In the genomic region with DNA sequence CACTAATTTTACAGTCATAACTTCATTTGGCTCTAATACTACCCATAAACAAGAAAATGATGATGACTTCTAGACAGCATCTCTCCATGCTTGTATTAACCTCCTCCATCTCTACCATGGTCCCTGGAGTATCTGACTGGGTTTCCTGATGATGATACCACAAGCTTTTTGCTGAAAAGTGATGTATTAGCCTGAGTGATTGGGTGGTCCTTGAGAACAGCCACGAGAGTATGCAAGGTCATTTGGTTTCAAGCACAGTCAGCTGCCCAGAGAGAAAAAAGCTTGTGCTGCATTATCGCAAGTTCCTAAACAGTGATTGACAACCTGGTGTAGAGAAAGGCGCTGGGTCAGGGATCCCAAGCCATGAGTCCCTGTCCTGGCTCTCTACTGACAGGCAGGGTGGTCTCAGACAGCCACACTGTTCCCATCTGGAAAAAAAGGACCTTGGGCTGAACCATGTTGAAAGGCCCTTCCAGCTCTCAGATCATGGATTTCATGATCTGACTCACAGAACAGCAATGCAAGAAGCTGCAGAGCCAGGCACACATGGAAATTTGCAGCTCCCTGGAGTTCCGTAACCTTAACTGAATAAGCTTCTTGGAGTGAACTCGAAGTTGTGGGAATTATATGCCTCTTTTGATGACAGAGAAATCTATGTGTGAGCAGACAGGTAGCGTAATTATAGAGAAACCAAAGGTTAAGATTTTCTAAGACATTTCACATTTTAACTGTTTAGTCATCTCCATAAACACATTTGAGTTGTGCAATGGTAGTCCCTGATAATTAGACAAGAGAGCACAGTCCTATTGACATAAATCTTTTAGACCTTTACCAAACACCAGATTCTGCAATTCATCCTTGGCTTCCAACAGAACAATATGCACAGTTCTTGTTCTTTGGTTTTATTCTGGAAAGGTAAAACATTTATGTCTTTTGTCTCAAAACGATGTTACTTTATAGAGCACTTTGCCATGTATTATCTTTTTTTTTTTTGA, we compare ENCODE assay signal across 16 cellular contexts. TPM values are rescaled to one million over a fixed set of nuclear protein-coding genes. Genes with fewer than 3 reads are reported as not detected.
DNase-seq lines count a peak whose midpoint lies in the region; ATAC-seq, FAIRE-seq and TF ChIP-seq lines count a peak whose summit lies in the region.
"Had no signal": no experiment of that assay in that cellular context is flagged by ENCODE, and none has a peak within 500 bp of the region (broad histone marks: within the 10 kb centered on the region; RNA-seq: fewer than 3 reads in every experiment).

No MANE protein-coding gene starts in this region.

- H3K27me3 ChIP-seq in bronchial epithelial cell (ENCODE audit: control insufficient read depth, insufficient read depth, low read length) = no peaks in the 10 kb centered on the region
- peaks cover 12 to 22% of the 10 kb centered on the region in 2 experiments for H3K27me3 ChIP-seq in mesenchymal stem cell (ENCODE audit: control insufficient read depth in 1 of 2, insufficient read depth in 1 of 2, low read length in 2 of 2)
- H3K27me3 ChIP-seq: BE2C had no signal

- H2AFZ ChIP-seq in mesenchymal stem cell (ENCODE audit: low read depth, low read length) = no peak overlapping the region

- no peak overlapping the region for H3K14ac ChIP-seq in mesenchymal stem cell (ENCODE audit: low read length in 2 of 2)

- TF ChIP-seq POLR2A in GM12891 (IDR thresholded peaks at IDR 0.05; ENCODE audit: low read depth, low read length) = no peak

- H3K18ac ChIP-seq in mesenchymal stem cell (ENCODE audit: low read depth in 1 of 2, low read length in 2 of 2) = no peak overlapping the region

- FAIRE-seq in bronchial epithelial cell (lab: Jason Lieb, UNC) (no peak), GM12891 (lab: Jason Lieb, UNC) (no peak)
- FAIRE-seq: urothelium cell line had no signal

- WGBS in mesenchymal stem cell = 40% methylated on average over 6 of the region's 7 CpGs

- no peak overlapping the region for H2BK15ac ChIP-seq in mesenchymal stem cell (ENCODE audit: low read depth, poor library complexity, severe bottlenecking)

- H3K4me1 ChIP-seq in mesenchymal stem cell (ENCODE audit: control insufficient read depth, insufficient read depth, low read depth, low read length) = no peaks in the 10 kb centered on the region
- H3K4me1 ChIP-seq: BE2C, left ventricle myocardium inferior had no signal

- no peak overlapping the region for H2BK120ac ChIP-seq in mesenchymal stem cell (ENCODE audit: low read depth, low read length)

- TF ChIP-seq CTCF in AG04449 (IDR thresholded peaks at IDR 0.05; ENCODE audit: insufficient read depth, low read length, missing control alignments) = no peak
- TF ChIP-seq CTCF in bronchial epithelial cell (IDR thresholded peaks at IDR 0.05; ENCODE audit: insufficient read depth, low read length, severe bottlenecking) = no peak

- H3K4ac ChIP-seq in mesenchymal stem cell (ENCODE audit: low read depth in 1 of 2, low read length in 2 of 2) = no peak overlapping the region

- no peak overlapping the region for H4K91ac ChIP-seq in mesenchymal stem cell (ENCODE audit: low read length)

- CTCF ChIA-PET in AG04449 (lab: Yijun Ruan, JAX) = interaction anchor here (0.6 to 8.0 kb wide), 3 partner anchors 13 to 261 kb away, joined by 5 to 64 read pairs (median 7); no protein-coding TSS in a partner anchor

- no peak overlapping the region for H2BK12ac ChIP-seq in mesenchymal stem cell (ENCODE audit: low read length in 2 of 2)

- DNase-seq in AG04449 (ENCODE audit: low read depth, low spot score) = peak; percentile 41
- DNase-seq in HS-5 (ENCODE audit: low read depth) = peak; percentile 53
- peak; percentile 42 for DNase-seq in bronchial epithelial cell (ENCODE audit: low read depth)
- DNase-seq in mesenchymal stem cell = peak; percentile 89
- DNase-seq in DMS 273 treated with DMSO at 0.1 percent for 48 hours (lab: John Stamatoyannopoulos, UW) = no peak
- no peak for DNase-seq in GM12891 (ENCODE audit: insufficient read length, low spot score)
- DNase-seq in AML-193 (lab: John Stamatoyannopoulos, UW) = no peak
- DNase-seq: activated CD8-positive, alpha-beta T cell treated with anti-CD3 and anti-CD28 coated beads for 36 hours; activated naive CD4-positive, alpha-beta T cell treated with anti-CD3 and anti-CD28 coated beads for 36 hours; BE2C; GDM1; left ventricle myocardium inferior; NCI-H2107; stimulated activated CD4-positive, alpha-beta T cell treated with anti-CD3 and anti-CD28 coated beads, Interleukin-15, amount 100 ng/mL, for 24 hours had no signal

- no peak overlapping the region for H3K23ac ChIP-seq in mesenchymal stem cell (ENCODE audit: low read length in 2 of 2)

- no peaks in the 10 kb centered on the region for H3K36me3 ChIP-seq in bronchial epithelial cell (ENCODE audit: control insufficient read depth, insufficient read depth, low read length)
- H3K36me3 ChIP-seq in mesenchymal stem cell (ENCODE audit: control insufficient read depth in 1 of 2, insufficient read depth in 2 of 2, low read depth in 1 of 2, low read length in 2 of 2) = no peaks in the 10 kb centered on the region
- H3K36me3 ChIP-seq: BE2C, left ventricle myocardium inferior had no signal

- H3K79me1 ChIP-seq in mesenchymal stem cell (replicated peaks; ENCODE audit: low read length, poor library complexity, severe bottlenecking) = no peaks in the 10 kb centered on the region

- H3K4me3 ChIP-seq in AG04449 (ENCODE audit: low read depth, low read length) (no peak overlapping the region), bronchial epithelial cell (ENCODE audit: low read depth, low read length) (no peak overlapping the region), mesenchymal stem cell (ENCODE audit: insufficient read depth in 1 of 2, low read depth in 1 of 2, low read length in 2 of 2) (peak overlapping the region in 1 of 2 experiments; percentile 35)
- H3K4me3 ChIP-seq: left ventricle myocardium inferior had no signal

- H2AK5ac ChIP-seq in mesenchymal stem cell (ENCODE audit: low read length, severe bottlenecking) = no peak overlapping the region

- H3K9ac ChIP-seq in mesenchymal stem cell (ENCODE audit: low read length) = peak overlapping the region; percentile 35

- H3K4me2 ChIP-seq in mesenchymal stem cell (ENCODE audit: low read length, poor library complexity, severe bottlenecking) = no peak overlapping the region

- no peak for ATAC-seq in HG02588 (IDR thresholded peaks at IDR 0.05; ENCODE audit: unreplicated experiment)
- ATAC-seq: activated CD8-positive, alpha-beta T cell treated with anti-CD3 and anti-CD28 coated beads for 36 hours had no signal

- H2BK5ac ChIP-seq in mesenchymal stem cell (ENCODE audit: low read depth, low read length, poor library complexity, severe bottlenecking) = no peak overlapping the region

- POLR2A ChIA-PET in AG04449 (lab: Yijun Ruan, JAX) = interaction anchor here (0.6 to 1.2 kb wide), 2 partner anchors 453 to 482 kb away, joined by 3 to 4 read pairs; no protein-coding TSS in a partner anchor

- H3K9me3 ChIP-seq in mesenchymal stem cell (ENCODE audit: control insufficient read depth, low read length) = no peaks in the 10 kb centered on the region
- H3K9me3 ChIP-seq: BE2C, left ventricle myocardium inferior had no signal

- no peak overlapping the region for H4K8ac ChIP-seq in mesenchymal stem cell (ENCODE audit: low read length)

- no peak overlapping the region for H3K27ac ChIP-seq in mesenchymal stem cell (ENCODE audit: low read length, poor library complexity, severe bottlenecking)
- H3K27ac ChIP-seq: left ventricle myocardium inferior had no signal

TF ChIP-seq in GM12891, 5 proteins besides CTCF, POLR2A, EP300 and RAD21:
- TF ChIP-seq TAF1 (IDR thresholded peaks at IDR 0.05; ENCODE audit: low read depth, low read length) (no peak), SPI1 (IDR thresholded peaks at IDR 0.05; ENCODE audit: low read depth, low read length) (no peak), POLR2AphosphoS5 (IDR thresholded peaks at IDR 0.05; ENCODE audit: low read depth, low read length) (no peak), PAX5 (IDR thresholded peaks at IDR 0.05; ENCODE audit: insufficient read depth, low read length, severe bottlenecking) (no peak), POU2F2 (IDR thresholded peaks at IDR 0.05; ENCODE audit: low read depth, low read length) (no peak)

RNA-seq across cellular contexts. Expression of a gene that starts 54.1 kb away (rescaled TPM):
- 10.0 and 10.4 TPM in 2 replicates for total RNA-seq in bronchial epithelial cell
- 23.3 TPM for polyA plus RNA-seq in mesenchymal stem cell (2013, experiment 1 of 2)
- polyA plus RNA-seq in mesenchymal stem cell (2013, experiment 2 of 2) = 25.0 TPM
- 11.1 TPM for polyA plus RNA-seq in GM12891 (2012; ENCODE audit: low read depth, missing spikeins)

Comparison
In these comparisons a context has a peak if more than half of its experiments do, and no peak if none do; other contexts are left out.
1. DNase-seq: peak in AG04449 (single experiment), HS-5 (single experiment), bronchial epithelial cell (single experiment) and mesenchymal stem cell (single experiment); none in DMS 273 treated with DMSO at 0.1 percent for 48 hours (single experiment), GM12891 (single experiment) and AML-193 (0 of 2).